Comparison of ENCODE assay signal across 1 cellular context in the genomic region with DNA sequence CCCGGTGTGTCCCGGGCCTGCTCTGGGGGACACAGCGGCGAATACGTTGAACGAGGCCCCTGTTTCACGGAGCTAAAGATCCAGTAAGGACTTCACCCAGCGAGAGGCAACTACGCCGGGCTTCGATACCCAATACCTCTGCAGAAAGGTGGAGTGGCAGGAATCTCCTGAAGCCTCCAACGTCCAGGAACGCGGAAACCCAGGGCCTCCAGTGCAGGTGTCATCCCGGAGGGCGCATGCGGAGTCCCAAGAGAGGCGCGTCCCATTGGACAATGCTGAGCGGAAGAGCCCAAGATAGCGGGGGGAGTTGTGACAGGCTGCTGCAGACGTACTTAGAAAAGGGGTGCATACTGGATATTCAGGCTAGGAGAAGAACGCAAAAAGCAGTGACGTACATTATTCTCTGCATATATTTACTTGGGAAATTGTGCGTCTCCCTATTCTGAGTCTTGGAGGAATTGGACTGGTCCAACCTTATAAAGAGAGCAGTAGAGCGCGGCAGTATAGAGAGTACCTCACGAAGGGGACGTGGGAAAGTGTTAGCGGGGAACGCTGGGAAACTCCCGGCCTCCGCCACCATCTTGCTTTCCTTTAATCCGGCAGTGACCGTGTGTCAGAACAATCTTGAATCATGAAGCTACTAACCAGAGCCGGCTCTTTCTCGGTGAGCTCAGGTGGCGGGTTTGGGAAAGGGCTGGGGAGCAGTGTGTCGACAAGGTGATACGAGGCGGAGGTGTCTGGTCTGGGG.
TF ChIP-seq lines count a peak whose summit lies in the region.

Gene UQCRC2 (plus strand): TSS at position 569 of the 748 bp plus-strand sequence. CDS start 63 bp downstream, at position 632.

TF ChIP-seq in HepG2, 621 proteins besides CTCF, POLR2A, EP300 and RAD21 (continued from another document and continues in another):
- no peak for TF ChIP-seq KDM6A (CRISPR knock-in tag; IDR thresholded peaks at IDR 0.05; ENCODE audit: low read depth)
- TF ChIP-seq, protein P1, sequence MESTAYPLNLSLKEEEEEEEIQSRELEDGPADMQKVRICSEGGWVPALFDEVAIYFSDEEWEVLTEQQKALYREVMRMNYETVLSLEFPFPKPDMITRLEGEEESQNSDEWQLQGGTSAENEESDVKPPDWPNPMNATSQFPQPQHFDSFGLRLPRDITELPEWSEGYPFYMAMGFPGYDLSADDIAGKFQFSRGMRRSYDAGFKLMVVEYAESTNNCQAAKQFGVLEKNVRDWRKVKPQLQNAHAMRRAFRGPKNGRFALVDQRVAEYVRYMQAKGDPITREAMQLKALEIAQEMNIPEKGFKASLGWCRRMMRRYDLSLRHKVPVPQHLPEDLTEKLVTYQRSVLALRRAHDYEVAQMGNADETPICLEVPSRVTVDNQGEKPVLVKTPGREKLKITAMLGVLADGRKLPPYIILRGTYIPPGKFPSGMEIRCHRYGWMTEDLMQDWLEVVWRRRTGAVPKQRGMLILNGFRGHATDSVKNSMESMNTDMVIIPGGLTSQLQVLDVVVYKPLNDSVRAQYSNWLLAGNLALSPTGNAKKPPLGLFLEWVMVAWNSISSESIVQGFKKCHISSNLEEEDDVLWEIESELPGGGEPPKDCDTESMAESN (CRISPR knock-in tag; conservative IDR thresholded peaks at IDR 0.05) = peak; percentile 86; the same call in 1 of the 2 replicates
- no peak for TF ChIP-seq HOXA7 (CRISPR knock-in tag; IDR thresholded peaks at IDR 0.05)
- TF ChIP-seq MAF1 (CRISPR knock-in tag; IDR thresholded peaks at IDR 0.05; ENCODE audit: borderline replicate concordance) = 0 out of 2 replicates have a peak, but pooled peaks have one; percentile 50
- peak; percentile 80 for TF ChIP-seq XRCC5 (optimal IDR thresholded peaks at IDR 0.05; ENCODE audit: low read length)
- peak; percentile 91; the same call in 1 of the 2 replicates for TF ChIP-seq AHR (CRISPR knock-in tag; IDR thresholded peaks at IDR 0.05)
- TF ChIP-seq, protein P2, sequence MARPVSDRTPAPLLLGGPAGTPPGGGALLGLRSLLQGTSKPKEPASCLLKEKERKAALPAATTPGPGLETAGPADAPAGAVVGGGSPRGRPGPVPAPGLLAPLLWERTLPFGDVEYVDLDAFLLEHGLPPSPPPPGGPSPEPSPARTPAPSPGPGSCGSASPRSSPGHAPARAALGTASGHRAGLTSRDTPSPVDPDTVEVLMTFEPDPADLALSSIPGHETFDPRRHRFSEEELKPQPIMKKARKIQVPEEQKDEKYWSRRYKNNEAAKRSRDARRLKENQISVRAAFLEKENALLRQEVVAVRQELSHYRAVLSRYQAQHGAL (CRISPR knock-in tag; IDR thresholded peaks at IDR 0.05; ENCODE audit: not compliant biosample characterization) = peak; percentile 75
- no peak; the same call in 1 of the 2 replicates for TF ChIP-seq CREBL2 (CRISPR knock-in tag; IDR thresholded peaks at IDR 0.05; ENCODE audit: borderline replicate concordance)
- peak; percentile 27 for TF ChIP-seq ZNF639 (CRISPR knock-in tag; conservative IDR thresholded peaks at IDR 0.05)
- TF ChIP-seq ELF3 (CRISPR knock-in tag; IDR thresholded peaks at IDR 0.05) = peak; percentile 96
- TF ChIP-seq MAX (IDR thresholded peaks at IDR 0.05) = peak; percentile 67; the same call in 1 of the 2 replicates
- TF ChIP-seq, protein P3, sequence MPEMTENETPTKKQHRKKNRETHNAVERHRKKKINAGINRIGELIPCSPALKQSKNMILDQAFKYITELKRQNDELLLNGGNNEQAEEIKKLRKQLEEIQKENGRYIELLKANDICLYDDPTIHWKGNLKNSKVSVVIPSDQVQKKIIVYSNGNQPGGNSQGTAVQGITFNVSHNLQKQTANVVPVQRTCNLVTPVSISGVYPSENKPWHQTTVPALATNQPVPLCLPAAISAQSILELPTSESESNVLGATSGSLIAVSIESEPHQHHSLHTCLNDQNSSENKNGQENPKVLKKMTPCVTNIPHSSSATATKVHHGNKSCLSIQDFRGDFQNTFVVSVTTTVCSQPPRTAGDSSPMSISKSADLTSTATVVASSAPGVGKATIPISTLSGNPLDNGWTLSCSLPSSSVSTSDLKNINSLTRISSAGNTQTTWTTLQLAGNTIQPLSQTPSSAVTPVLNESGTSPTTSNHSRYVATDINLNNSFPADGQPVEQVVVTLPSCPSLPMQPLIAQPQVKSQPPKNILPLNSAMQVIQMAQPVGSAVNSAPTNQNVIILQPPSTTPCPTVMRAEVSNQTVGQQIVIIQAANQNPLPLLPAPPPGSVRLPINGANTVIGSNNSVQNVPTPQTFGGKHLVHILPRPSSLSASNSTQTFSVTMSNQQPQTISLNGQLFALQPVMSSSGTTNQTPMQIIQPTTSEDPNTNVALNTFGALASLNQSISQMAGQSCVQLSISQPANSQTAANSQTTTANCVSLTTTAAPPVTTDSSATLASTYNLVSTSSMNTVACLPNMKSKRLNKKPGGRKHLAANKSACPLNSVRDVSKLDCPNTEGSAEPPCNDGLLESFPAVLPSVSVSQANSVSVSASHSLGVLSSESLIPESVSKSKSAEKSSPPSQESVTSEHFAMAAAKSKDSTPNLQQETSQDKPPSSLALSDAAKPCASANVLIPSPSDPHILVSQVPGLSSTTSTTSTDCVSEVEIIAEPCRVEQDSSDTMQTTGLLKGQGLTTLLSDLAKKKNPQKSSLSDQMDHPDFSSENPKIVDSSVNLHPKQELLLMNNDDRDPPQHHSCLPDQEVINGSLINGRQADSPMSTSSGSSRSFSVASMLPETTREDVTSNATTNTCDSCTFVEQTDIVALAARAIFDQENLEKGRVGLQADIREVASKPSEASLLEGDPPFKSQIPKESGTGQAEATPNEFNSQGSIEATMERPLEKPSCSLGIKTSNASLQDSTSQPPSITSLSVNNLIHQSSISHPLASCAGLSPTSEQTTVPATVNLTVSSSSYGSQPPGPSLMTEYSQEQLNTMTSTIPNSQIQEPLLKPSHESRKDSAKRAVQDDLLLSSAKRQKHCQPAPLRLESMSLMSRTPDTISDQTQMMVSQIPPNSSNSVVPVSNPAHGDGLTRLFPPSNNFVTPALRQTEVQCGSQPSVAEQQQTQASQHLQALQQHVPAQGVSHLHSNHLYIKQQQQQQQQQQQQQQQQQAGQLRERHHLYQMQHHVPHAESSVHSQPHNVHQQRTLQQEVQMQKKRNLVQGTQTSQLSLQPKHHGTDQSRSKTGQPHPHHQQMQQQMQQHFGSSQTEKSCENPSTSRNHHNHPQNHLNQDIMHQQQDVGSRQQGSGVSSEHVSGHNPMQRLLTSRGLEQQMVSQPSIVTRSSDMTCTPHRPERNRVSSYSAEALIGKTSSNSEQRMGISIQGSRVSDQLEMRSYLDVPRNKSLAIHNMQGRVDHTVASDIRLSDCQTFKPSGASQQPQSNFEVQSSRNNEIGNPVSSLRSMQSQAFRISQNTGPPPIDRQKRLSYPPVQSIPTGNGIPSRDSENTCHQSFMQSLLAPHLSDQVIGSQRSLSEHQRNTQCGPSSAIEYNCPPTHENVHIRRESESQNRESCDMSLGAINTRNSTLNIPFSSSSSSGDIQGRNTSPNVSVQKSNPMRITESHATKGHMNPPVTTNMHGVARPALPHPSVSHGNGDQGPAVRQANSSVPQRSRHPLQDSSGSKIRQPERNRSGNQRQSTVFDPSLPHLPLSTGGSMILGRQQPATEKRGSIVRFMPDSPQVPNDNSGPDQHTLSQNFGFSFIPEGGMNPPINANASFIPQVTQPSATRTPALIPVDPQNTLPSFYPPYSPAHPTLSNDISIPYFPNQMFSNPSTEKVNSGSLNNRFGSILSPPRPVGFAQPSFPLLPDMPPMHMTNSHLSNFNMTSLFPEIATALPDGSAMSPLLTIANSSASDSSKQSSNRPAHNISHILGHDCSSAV (CRISPR knock-in tag; IDR thresholded peaks at IDR 0.05; ENCODE audit: borderline replicate concordance) = no peak
- TF ChIP-seq MZF1 (CRISPR knock-in tag; IDR thresholded peaks at IDR 0.05; ENCODE audit: borderline replicate concordance) = 0 out of 2 replicates have a peak, but pooled peaks have one; percentile 33
- no peak for TF ChIP-seq NAIF1 (CRISPR knock-in tag; IDR thresholded peaks at IDR 0.05; ENCODE audit: borderline replicate concordance)
- TF ChIP-seq ZNF761 (CRISPR knock-in tag; conservative IDR thresholded peaks at IDR 0.05) = peak; percentile 87
- peak; percentile 69 for TF ChIP-seq ESRRA (CRISPR knock-in tag; IDR thresholded peaks at IDR 0.05; ENCODE audit: low read depth)
- TF ChIP-seq MLX (CRISPR knock-in tag; IDR thresholded peaks at IDR 0.05) = no peak
- TF ChIP-seq FOXJ3 (CRISPR knock-in tag; IDR thresholded peaks at IDR 0.05; ENCODE audit: borderline replicate concordance) = no peak
- TF ChIP-seq ZFP82 (CRISPR knock-in tag; IDR thresholded peaks at IDR 0.05; ENCODE audit: borderline replicate concordance) = no peak
- TF ChIP-seq STAT5B (CRISPR knock-in tag; IDR thresholded peaks at IDR 0.05) = 0 out of 2 replicates have a peak, but pooled peaks have one; percentile 2
- TF ChIP-seq, protein P4, sequence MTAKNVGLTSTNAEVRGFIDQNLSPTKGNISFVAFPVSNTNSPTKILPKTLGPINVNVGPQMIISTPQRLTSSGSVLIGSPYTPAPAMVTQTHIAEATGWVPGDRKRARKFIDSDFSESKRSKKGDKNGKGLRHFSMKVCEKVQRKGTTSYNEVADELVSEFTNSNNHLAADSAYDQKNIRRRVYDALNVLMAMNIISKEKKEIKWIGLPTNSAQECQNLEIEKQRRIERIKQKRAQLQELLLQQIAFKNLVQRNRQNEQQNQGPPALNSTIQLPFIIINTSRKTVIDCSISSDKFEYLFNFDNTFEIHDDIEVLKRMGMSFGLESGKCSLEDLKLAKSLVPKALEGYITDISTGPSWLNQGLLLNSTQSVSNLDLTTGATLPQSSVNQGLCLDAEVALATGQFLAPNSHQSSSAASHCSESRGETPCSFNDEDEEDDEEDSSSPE (CRISPR knock-in tag; IDR thresholded peaks at IDR 0.05) = peak; percentile 77
- 0 out of 2 replicates have a peak, but pooled peaks have one; percentile 27 for TF ChIP-seq ZNF629 (CRISPR knock-in tag; conservative IDR thresholded peaks at IDR 0.05)
- TF ChIP-seq PRPF4 (IDR thresholded peaks at IDR 0.05; ENCODE audit: low read depth, low read length, poor library complexity, severe bottlenecking) = no peak
- TF ChIP-seq ZMYM2 (CRISPR knock-in tag; IDR thresholded peaks at IDR 0.05) = no peak
- peak; percentile 43; the same call in 1 of the 2 replicates for TF ChIP-seq SIX1 (CRISPR knock-in tag; IDR thresholded peaks at IDR 0.05; ENCODE audit: borderline replicate concordance)
- no peak for TF ChIP-seq KLF12 (CRISPR knock-in tag; IDR thresholded peaks at IDR 0.05; ENCODE audit: borderline replicate concordance)
- TF ChIP-seq, protein P5, sequence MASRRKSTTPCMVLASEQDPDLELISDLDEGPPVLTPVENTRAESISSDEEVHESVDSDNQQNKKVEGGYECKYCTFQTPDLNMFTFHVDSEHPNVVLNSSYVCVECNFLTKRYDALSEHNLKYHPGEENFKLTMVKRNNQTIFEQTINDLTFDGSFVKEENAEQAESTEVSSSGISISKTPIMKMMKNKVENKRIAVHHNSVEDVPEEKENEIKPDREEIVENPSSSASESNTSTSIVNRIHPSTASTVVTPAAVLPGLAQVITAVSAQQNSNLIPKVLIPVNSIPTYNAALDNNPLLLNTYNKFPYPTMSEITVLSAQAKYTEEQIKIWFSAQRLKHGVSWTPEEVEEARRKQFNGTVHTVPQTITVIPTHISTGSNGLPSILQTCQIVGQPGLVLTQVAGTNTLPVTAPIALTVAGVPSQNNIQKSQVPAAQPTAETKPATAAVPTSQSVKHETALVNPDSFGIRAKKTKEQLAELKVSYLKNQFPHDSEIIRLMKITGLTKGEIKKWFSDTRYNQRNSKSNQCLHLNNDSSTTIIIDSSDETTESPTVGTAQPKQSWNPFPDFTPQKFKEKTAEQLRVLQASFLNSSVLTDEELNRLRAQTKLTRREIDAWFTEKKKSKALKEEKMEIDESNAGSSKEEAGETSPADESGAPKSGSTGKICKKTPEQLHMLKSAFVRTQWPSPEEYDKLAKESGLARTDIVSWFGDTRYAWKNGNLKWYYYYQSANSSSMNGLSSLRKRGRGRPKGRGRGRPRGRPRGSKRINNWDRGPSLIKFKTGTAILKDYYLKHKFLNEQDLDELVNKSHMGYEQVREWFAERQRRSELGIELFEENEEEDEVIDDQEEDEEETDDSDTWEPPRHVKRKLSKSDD (CRISPR knock-in tag; IDR thresholded peaks at IDR 0.05; ENCODE audit: low read depth) = peak; percentile 89
- TF ChIP-seq MXD1 (CRISPR knock-in tag; IDR thresholded peaks at IDR 0.05) = peak; percentile 94; the same call in 1 of the 2 replicates
- no peak for TF ChIP-seq RBAK (CRISPR knock-in tag; IDR thresholded peaks at IDR 0.05)
- TF ChIP-seq BRD4 (CRISPR knock-in tag; IDR thresholded peaks at IDR 0.05) = peak; percentile 75; the same call in 1 of the 2 replicates
- TF ChIP-seq ZNF232 (CRISPR knock-in tag; IDR thresholded peaks at IDR 0.05; ENCODE audit: borderline replicate concordance) = peak; percentile 66; the same call in 1 of the 2 replicates
- no peak; the same call in none of the 2 replicates for TF ChIP-seq TFE3 (CRISPR knock-in tag; IDR thresholded peaks at IDR 0.05)
